1 cellular context compared by ENCODE assay signal in the genomic region with DNA sequence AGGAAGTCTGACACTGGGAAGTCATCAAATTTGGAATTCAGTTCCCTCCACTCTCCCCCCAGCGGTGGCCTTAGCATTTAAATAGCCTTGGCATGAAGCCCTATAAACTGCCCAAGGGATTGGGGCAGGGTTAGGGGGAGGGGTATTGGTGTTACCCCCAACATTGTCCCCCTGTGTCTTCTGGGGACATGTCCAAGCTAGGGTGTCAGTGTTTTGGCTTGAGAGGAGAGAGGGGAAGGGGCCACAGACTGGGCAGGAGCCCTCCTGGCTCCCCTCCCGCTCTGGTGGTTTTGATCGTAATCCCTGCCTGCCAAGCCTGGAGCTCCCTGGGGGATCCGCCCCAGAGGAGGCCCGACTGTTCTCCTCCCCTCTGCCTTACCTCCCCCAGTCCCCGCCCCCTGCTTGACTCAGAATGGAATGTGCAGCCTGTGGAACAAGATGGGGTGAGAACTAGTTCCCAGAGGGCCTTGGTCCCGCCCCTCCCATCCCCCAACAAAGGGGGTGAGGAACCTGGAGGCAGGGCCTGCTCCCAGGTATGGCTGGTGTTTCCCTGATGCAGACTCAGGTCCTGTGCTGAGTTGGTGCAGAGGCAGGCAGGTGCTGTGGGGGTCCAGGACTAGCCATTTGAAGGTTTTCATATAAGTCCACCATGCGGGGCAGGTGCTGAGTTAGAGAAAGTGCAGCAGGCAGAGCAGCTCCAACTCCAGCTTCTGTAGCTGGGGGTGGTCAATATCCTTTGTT.
TF ChIP-seq lines count a peak whose summit lies in the region.

No MANE protein-coding gene starts in this region.

TF ChIP-seq in H1, 55 proteins besides CTCF, POLR2A, EP300 and RAD21 (continued from another document):
- TF ChIP-seq NANOG (IDR thresholded peaks at IDR 0.05; ENCODE audit: insufficient read depth, low read depth, low read length, poor library complexity, severe bottlenecking) (peak; percentile 25), EGR1 (IDR thresholded peaks at IDR 0.05; ENCODE audit: borderline replicate concordance, low read depth, low read length) (no peak), ASH2L (IDR thresholded peaks at IDR 0.05; ENCODE audit: low read length) (peak; percentile 94), KDM1A (IDR thresholded peaks at IDR 0.05; ENCODE audit: borderline replicate concordance, low read length) (no peak; the same call in 1 of the 2 replicates), TAF1 (IDR thresholded peaks at IDR 0.05; ENCODE audit: low read depth, low read length) (peak; percentile 63), POU5F1 (IDR thresholded peaks at IDR 0.05; ENCODE audit: low read depth, low read length) (0 out of 2 replicates have a peak, but pooled peaks have one; percentile 4), GTF2F1 (IDR thresholded peaks at IDR 0.05; ENCODE audit: borderline replicate concordance, low read depth, low read length) (no peak), TEAD4 (IDR thresholded peaks at IDR 0.05; ENCODE audit: low read depth, low read length) (peak; percentile 86), RBBP5 (IDR thresholded peaks at IDR 0.05; ENCODE audit: borderline replicate concordance, low read depth, low read length) (0 out of 2 replicates have a peak, but pooled peaks have one; percentile 83), RFX5 (IDR thresholded peaks at IDR 0.05; ENCODE audit: borderline replicate concordance, low read depth, low read length) (no peak), JUND (IDR thresholded peaks at IDR 0.05; ENCODE audit: low read length) (0 out of 2 replicates have a peak, but pooled peaks have one; percentile 10), CHD2 (IDR thresholded peaks at IDR 0.05; ENCODE audit: low read length) (peak; percentile 45; the same call in 1 of the 2 replicates), RNF2 (IDR thresholded peaks at IDR 0.05; ENCODE audit: borderline replicate concordance, low read depth, low read length, missing control alignments, poor library complexity, severe bottlenecking) (no peak), ZNF274 (IDR thresholded peaks at IDR 0.05; ENCODE audit: borderline replicate concordance, extremely low read depth, low read length) (no peak), SIN3A (conservative IDR thresholded peaks at IDR 0.05 in 1 of 2, IDR thresholded peaks at IDR 0.05 in 1 of 2; ENCODE audit: low read depth in 1 of 2, low read length in 2 of 2) (peak; percentile 41 to 59; a peak in 1 of 4 replicates), JUN (IDR thresholded peaks at IDR 0.05; ENCODE audit: low read depth, low read length) (no peak), SP1 (IDR thresholded peaks at IDR 0.05; ENCODE audit: low read depth, low read length) (peak; percentile 81), SP2 (IDR thresholded peaks at IDR 0.05; ENCODE audit: low read length) (no peak), CBX5 (IDR thresholded peaks at IDR 0.05; ENCODE audit: low read depth, low read length) (no peak), EZH2 (IDR thresholded peaks at IDR 0.05; ENCODE audit: low read depth, low read length, severe bottlenecking) (no peak), KDM4A (IDR thresholded peaks at IDR 0.05; ENCODE audit: low read depth, low read length, severe bottlenecking) (no peak), RXRA (IDR thresholded peaks at IDR 0.05; ENCODE audit: insufficient read depth, low read depth, low read length) (no peak), BCL11A (IDR thresholded peaks at IDR 0.05; ENCODE audit: low read depth in 2 of 2, low read length in 2 of 2) (no peak), POLR2AphosphoS5 (IDR thresholded peaks at IDR 0.05; ENCODE audit: low read depth, low read length) (peak; percentile 75), HDAC2 (IDR thresholded peaks at IDR 0.05; ENCODE audit: borderline replicate concordance in 1 of 2, low read depth in 2 of 2, low read length in 2 of 2) (peak in 1 of 2 experiments; percentile 66; a peak in 1 of 4 replicates), BACH1 (IDR thresholded peaks at IDR 0.05; ENCODE audit: low read length) (no peak), TCF12 (IDR thresholded peaks at IDR 0.05; ENCODE audit: low read depth, low read length) (0 out of 2 replicates have a peak, but pooled peaks have one; percentile 49), GABPA (IDR thresholded peaks at IDR 0.05; ENCODE audit: borderline replicate concordance, insufficient read depth, low read length) (no peak; the same call in 1 of the 2 replicates), PHF8 (conservative IDR thresholded peaks at IDR 0.05; ENCODE audit: low read depth, low read length) (no peak), HDAC6 (IDR thresholded peaks at IDR 0.05; ENCODE audit: low read depth, low read length) (no peak), TAF7 (optimal IDR thresholded peaks at IDR 0.05; ENCODE audit: borderline replicate concordance, low read depth, low read length) (peak; percentile 50), CTBP2 (IDR thresholded peaks at IDR 0.05; ENCODE audit: borderline replicate concordance, insufficient read depth, insufficient read length, low read length) (peak; percentile 22), FOSL1 (IDR thresholded peaks at IDR 0.05; ENCODE audit: insufficient read depth, low read depth, low read length) (no peak), KDM5A (IDR thresholded peaks at IDR 0.05; ENCODE audit: low read length) (no peak)
- TF ChIP-seq, protein P1, sequence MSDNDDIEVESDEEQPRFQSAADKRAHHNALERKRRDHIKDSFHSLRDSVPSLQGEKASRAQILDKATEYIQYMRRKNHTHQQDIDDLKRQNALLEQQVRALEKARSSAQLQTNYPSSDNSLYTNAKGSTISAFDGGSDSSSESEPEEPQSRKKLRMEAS (IDR thresholded peaks at IDR 0.05), result peak; percentile 36
- TF ChIP-seq, protein P2, sequence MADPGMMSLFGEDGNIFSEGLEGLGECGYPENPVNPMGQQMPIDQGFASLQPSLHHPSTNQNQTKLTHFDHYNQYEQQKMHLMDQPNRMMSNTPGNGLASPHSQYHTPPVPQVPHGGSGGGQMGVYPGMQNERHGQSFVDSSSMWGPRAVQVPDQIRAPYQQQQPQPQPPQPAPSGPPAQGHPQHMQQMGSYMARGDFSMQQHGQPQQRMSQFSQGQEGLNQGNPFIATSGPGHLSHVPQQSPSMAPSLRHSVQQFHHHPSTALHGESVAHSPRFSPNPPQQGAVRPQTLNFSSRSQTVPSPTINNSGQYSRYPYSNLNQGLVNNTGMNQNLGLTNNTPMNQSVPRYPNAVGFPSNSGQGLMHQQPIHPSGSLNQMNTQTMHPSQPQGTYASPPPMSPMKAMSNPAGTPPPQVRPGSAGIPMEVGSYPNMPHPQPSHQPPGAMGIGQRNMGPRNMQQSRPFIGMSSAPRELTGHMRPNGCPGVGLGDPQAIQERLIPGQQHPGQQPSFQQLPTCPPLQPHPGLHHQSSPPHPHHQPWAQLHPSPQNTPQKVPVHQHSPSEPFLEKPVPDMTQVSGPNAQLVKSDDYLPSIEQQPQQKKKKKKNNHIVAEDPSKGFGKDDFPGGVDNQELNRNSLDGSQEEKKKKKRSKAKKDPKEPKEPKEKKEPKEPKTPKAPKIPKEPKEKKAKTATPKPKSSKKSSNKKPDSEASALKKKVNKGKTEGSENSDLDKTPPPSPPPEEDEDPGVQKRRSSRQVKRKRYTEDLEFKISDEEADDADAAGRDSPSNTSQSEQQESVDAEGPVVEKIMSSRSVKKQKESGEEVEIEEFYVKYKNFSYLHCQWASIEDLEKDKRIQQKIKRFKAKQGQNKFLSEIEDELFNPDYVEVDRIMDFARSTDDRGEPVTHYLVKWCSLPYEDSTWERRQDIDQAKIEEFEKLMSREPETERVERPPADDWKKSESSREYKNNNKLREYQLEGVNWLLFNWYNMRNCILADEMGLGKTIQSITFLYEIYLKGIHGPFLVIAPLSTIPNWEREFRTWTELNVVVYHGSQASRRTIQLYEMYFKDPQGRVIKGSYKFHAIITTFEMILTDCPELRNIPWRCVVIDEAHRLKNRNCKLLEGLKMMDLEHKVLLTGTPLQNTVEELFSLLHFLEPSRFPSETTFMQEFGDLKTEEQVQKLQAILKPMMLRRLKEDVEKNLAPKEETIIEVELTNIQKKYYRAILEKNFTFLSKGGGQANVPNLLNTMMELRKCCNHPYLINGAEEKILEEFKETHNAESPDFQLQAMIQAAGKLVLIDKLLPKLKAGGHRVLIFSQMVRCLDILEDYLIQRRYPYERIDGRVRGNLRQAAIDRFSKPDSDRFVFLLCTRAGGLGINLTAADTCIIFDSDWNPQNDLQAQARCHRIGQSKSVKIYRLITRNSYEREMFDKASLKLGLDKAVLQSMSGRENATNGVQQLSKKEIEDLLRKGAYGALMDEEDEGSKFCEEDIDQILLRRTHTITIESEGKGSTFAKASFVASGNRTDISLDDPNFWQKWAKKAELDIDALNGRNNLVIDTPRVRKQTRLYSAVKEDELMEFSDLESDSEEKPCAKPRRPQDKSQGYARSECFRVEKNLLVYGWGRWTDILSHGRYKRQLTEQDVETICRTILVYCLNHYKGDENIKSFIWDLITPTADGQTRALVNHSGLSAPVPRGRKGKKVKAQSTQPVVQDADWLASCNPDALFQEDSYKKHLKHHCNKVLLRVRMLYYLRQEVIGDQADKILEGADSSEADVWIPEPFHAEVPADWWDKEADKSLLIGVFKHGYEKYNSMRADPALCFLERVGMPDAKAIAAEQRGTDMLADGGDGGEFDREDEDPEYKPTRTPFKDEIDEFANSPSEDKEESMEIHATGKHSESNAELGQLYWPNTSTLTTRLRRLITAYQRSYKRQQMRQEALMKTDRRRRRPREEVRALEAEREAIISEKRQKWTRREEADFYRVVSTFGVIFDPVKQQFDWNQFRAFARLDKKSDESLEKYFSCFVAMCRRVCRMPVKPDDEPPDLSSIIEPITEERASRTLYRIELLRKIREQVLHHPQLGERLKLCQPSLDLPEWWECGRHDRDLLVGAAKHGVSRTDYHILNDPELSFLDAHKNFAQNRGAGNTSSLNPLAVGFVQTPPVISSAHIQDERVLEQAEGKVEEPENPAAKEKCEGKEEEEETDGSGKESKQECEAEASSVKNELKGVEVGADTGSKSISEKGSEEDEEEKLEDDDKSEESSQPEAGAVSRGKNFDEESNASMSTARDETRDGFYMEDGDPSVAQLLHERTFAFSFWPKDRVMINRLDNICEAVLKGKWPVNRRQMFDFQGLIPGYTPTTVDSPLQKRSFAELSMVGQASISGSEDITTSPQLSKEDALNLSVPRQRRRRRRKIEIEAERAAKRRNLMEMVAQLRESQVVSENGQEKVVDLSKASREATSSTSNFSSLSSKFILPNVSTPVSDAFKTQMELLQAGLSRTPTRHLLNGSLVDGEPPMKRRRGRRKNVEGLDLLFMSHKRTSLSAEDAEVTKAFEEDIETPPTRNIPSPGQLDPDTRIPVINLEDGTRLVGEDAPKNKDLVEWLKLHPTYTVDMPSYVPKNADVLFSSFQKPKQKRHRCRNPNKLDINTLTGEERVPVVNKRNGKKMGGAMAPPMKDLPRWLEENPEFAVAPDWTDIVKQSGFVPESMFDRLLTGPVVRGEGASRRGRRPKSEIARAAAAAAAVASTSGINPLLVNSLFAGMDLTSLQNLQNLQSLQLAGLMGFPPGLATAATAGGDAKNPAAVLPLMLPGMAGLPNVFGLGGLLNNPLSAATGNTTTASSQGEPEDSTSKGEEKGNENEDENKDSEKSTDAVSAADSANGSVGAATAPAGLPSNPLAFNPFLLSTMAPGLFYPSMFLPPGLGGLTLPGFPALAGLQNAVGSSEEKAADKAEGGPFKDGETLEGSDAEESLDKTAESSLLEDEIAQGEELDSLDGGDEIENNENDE (IDR thresholded peaks at IDR 0.05; ENCODE audit: insufficient replicate concordance, low read length), result no peak
